In the genomic region with DNA sequence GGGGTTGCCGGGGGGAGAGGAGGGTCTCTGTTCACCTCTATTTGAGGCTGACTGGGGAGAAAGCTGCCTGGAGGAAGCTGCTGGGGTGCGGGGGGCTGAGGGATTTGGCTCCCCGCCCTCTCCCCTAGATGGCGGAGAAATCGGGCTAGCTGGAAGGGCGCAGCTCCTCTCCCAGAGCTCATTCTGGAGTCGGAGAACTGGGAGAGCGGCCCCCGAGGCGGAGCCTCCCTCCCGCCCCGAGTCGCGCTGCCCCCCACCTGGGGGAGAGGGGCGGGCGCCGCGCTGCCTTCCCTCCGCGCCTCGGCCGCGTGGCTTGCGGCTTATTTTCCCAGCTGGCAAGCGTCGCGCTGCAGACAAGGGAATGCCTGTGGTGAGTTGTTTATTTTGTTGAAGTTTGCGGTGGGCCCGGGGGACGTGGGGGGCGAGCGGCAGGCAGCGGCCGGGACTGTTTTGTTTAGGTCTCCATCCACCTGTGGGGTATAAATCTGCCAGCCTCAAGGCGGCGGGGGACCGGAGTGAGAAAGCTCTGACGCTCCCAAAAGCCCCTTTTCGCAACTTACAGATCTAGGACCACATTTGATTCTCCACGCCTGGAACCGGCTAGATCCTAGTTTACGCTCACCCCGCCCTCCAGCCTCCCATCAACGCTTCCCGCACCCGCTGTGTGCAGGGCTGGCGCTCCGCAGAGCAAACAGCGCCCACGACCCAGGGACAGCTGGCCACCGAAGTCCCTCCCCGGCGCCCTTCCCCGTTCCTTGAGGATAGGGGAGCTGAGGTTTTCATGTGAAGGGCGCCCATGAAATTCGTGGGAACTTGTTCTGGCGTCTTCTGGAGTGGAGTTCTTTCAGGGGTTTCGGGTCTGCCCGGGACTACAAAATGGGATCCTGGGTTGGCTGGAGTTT, we compare ENCODE assay signal across 8 cellular contexts. TPM values are rescaled to one million over a fixed set of nuclear protein-coding genes. Genes with fewer than 3 reads are reported as not detected.
A peak's percentile ranks its signal among the peaks of the same experiment; 100 is the strongest.
DNase-seq lines count a peak whose midpoint lies in the region; ATAC-seq and TF ChIP-seq lines count a peak whose summit lies in the region.

No MANE protein-coding gene starts in this region.

- in situ Hi-C loops in G401 (cut with HindIII; ENCODE audit: low sequenced_read_pairs) = no loop called here

- no peaks in the 10 kb centered on the region for H3K36me3 ChIP-seq in urinary bladder (ENCODE audit: insufficient read depth)

- H3K4me1 ChIP-seq in urinary bladder (ENCODE audit: insufficient read depth) = no peaks in the 10 kb centered on the region

- H3K4me3 ChIP-seq in urinary bladder (ENCODE audit: low read depth, low read length) = peak overlapping the region; percentile 53

- H3K27ac Mint-ChIP-seq in activated CD8-positive, alpha-beta memory T cell treated with anti-CD3 and anti-CD28 coated beads, Interleukin-2, amount 10 ng/mL, durations not matched to agents 7 days and 5 days = peak overlapping the region; percentile 46
- peak overlapping the region in 1 of 2 donors; percentile 64 for H3K27ac Mint-ChIP-seq in natural killer cell

- H3K27me3 Mint-ChIP-seq in activated CD8-positive, alpha-beta memory T cell treated with anti-CD3 and anti-CD28 coated beads, Interleukin-2, amount 10 ng/mL, durations not matched to agents 7 days and 5 days = peaks cover 65% of the 10 kb centered on the region
- H3K27me3 Mint-ChIP-seq in natural killer cell (ENCODE audit: low read depth in 2 of 2) = peaks cover 49 to 70% of the 10 kb centered on the region in 2 donors

- CTCF ChIA-PET in activated CD8-positive, alpha-beta memory T cell treated with anti-CD3 and anti-CD28 coated beads, Interleukin-2, amount 10 ng/mL, durations not matched to agents 7 days and 5 days (lab: Charles Lee) = interaction anchor here (0.9 to 6.0 kb wide), 21 partner anchors 8 to 1538 kb away, joined by 3 to 60 read pairs (median 4); no protein-coding TSS in a partner anchor

- DNase-seq in G401 (ENCODE audit: low spot score) (peak; percentile 60), NCI-H1092 treated with DMSO at 0.1 percent for 48 hours (lab: John Stamatoyannopoulos, UW) (peak; percentile 72), fibroblast of peridontal ligament (ENCODE audit: extremely low read depth) (peak; percentile 86), natural killer cell (no peak)
- no peak for DNase-seq in activated CD8-positive, alpha-beta memory T cell treated with anti-CD3 and anti-CD28 coated beads, Interleukin-2, amount 10 ng/mL, durations not matched to agents 7 days and 5 days

- peak; percentile 37 for TF ChIP-seq CTCF in natural killer cell (IDR thresholded peaks at IDR 0.05)

- no peak for ATAC-seq in activated CD8-positive, alpha-beta memory T cell treated with anti-CD3 and anti-CD28 coated beads, Interleukin-2, amount 10 ng/mL, durations not matched to agents 7 days and 5 days
- ATAC-seq in natural killer cell (no peak), GM18861 (IDR thresholded peaks at IDR 0.05; ENCODE audit: unreplicated experiment) (no peak), GM21423 (IDR thresholded peaks at IDR 0.05; ENCODE audit: unreplicated experiment) (no peak)

- H3K27ac ChIP-seq in urinary bladder (ENCODE audit: low read depth) = no peak overlapping the region

- H3K4me1 Mint-ChIP-seq in activated CD8-positive, alpha-beta memory T cell treated with anti-CD3 and anti-CD28 coated beads, Interleukin-2, amount 10 ng/mL, durations not matched to agents 7 days and 5 days = peaks cover 38% of the 10 kb centered on the region
- peaks cover 52 to 60% of the 10 kb centered on the region in 2 donors for H3K4me1 Mint-ChIP-seq in natural killer cell

- intact Hi-C loops in natural killer cell (cut with micrococcal nuclease) = loop anchor here (5.0 to 10.0 kb wide), 2 partner anchors 155 to 1587 kb away; a partner anchor contains a TSS

- H3K36me3 Mint-ChIP-seq in activated CD8-positive, alpha-beta memory T cell treated with anti-CD3 and anti-CD28 coated beads, Interleukin-2, amount 10 ng/mL, durations not matched to agents 7 days and 5 days = no peaks in the 10 kb centered on the region
- peaks cover 8% of the 10 kb centered on the region for H3K36me3 Mint-ChIP-seq in natural killer cell

- no peaks in the 10 kb centered on the region for H3K9me3 Mint-ChIP-seq in activated CD8-positive, alpha-beta memory T cell treated with anti-CD3 and anti-CD28 coated beads, Interleukin-2, amount 10 ng/mL, durations not matched to agents 7 days and 5 days (ENCODE audit: low read depth)
- H3K9me3 Mint-ChIP-seq in natural killer cell = no peaks in the 10 kb centered on the region

- WGBS in urinary bladder = under 1% methylated on average over 59 of the region's 59 CpGs

- peak overlapping the region; percentile 81 for H3K4me3 Mint-ChIP-seq in activated CD8-positive, alpha-beta memory T cell treated with anti-CD3 and anti-CD28 coated beads, Interleukin-2, amount 10 ng/mL, durations not matched to agents 7 days and 5 days
- peak overlapping the region; percentile 89 for H3K4me3 Mint-ChIP-seq in natural killer cell

RNA-seq across cellular contexts. Expression of a gene that starts 4.0 kb away (rescaled TPM):
- 0.49 and 1.2 TPM in 2 replicates for total RNA-seq in G401 (2014; rRNA removed; shearing (Covaris generic))
- total RNA-seq in activated CD8-positive, alpha-beta memory T cell treated with anti-CD3 and anti-CD28 coated beads, Interleukin-2, amount 10 ng/mL, durations not matched to agents 7 days and 5 days = 1 to 10 TPM; 1.1 to 1.3 TPM
- total RNA-seq in natural killer cell (1 to 10 TPM in 1 of 3 donors, under 1 TPM in 2; 0.35 to 1.5 (median 0.86) TPM), urinary bladder (23.1 TPM)
- 21.2 TPM for polyA plus RNA-seq in urinary bladder

Comparison
In these comparisons a context has a peak if more than half of its experiments do, and no peak if none do; other contexts are left out.
1. DNase-seq: peak in G401 (single experiment), NCI-H1092 treated with DMSO at 0.1 percent for 48 hours (single experiment) and fibroblast of peridontal ligament (single experiment); none in activated CD8-positive, alpha-beta memory T cell treated with anti-CD3 and anti-CD28 coated beads, Interleukin-2, amount 10 ng/mL, durations not matched to agents 7 days and 5 days (single experiment) and natural killer cell (single experiment).